ENCODE assay signal across 28 cellular contexts in genomic region chr20:12531626-12532025, GRCh38.
"Had no signal": no experiment of that assay in that cellular context is flagged by ENCODE, and none has a peak within 500 bp of the region (broad histone marks: within the 10 kb centered on the region; RNA-seq: fewer than 3 reads in every experiment).

No MANE protein-coding gene starts in this region.

- H3K27me3 ChIP-seq: ascending aorta, breast epithelium, cardiac muscle cell, colonic mucosa, esophagus squamous epithelium, gastroesophageal sphincter had no signal

- H3K9me3 ChIP-seq: ascending aorta, colonic mucosa, esophagus squamous epithelium had no signal

- H3K27ac ChIP-seq: ascending aorta, breast epithelium, cardiac muscle cell, colonic mucosa, epithelial cell of prostate, esophagus squamous epithelium, gastroesophageal sphincter had no signal

- DNase-seq: activated CD4-positive, alpha-beta memory T cell treated with anti-CD3 and anti-CD28 coated beads, Interleukin-2, amount 10 ng/mL, durations not matched to agents 7 days and 5 days; activated CD4-positive, alpha-beta T cell treated with anti-CD3 and anti-CD28 coated beads for 1 hour; activated CD4-positive, alpha-beta T cell treated with anti-CD3 and anti-CD28 coated beads for 4 hours; activated CD4-positive, alpha-beta T cell treated with anti-CD3 and anti-CD28 coated beads, Interleukin-2, amount 10 ng/mL, durations not matched to agents 7 days and 5 days; activated CD4-positive, alpha-beta T cell treated with anti-CD3 and anti-CD28 coated beads, Interleukin-2, amount 50 U/mL, for 4 hours; activated CD8-positive, alpha-beta memory T cell treated with anti-CD3 and anti-CD28 coated beads, Interleukin-2, amount 50 U/mL, for 48 hours; activated gamma-delta T cell; activated naive CD4-positive, alpha-beta T cell; activated naive CD4-positive, alpha-beta T cell treated with anti-CD3 and anti-CD28 coated beads, Interleukin-2, amount 10 ng/mL, durations not matched to agents 7 days and 5 days; activated naive CD8-positive, alpha-beta T cell treated with anti-CD3 and anti-CD28 coated beads, Interleukin-2, amount 10 ng/mL, durations not matched to agents 7 days and 5 days; activated T-cell treated with anti-CD3 and anti-CD28 coated beads for 4 hours; activated T-cell treated with anti-CD3 and anti-CD28 coated beads, Interleukin-2, amount 50 U/mL, for 24 hours; activated T-cell treated with anti-CD3 and anti-CD28 coated beads, Interleukin-2, amount 50 U/mL, for 72 hours; central memory CD4-positive, alpha-beta T cell; cerebellar nuclear complex; colonic mucosa; effector CD8-positive, alpha-beta T cell; esophagus squamous epithelium; foreskin melanocyte; head of caudate nucleus; T-helper 2 cell had no signal

- ATAC-seq: activated naive CD4-positive, alpha-beta T cell treated with anti-CD3 and anti-CD28 coated beads, Interleukin-2, amount 50 U/mL, for 72 hours; activated T-cell treated with anti-CD3 and anti-CD28 coated beads, Interleukin-2, amount 50 U/mL, for 72 hours; gastroesophageal sphincter; WTC11 had no signal

- H3K36me3 ChIP-seq: ascending aorta, breast epithelium, cardiac muscle cell, colonic mucosa, esophagus squamous epithelium, gastroesophageal sphincter had no signal

- H3K4me1 ChIP-seq: ascending aorta, breast epithelium, colonic mucosa, esophagus squamous epithelium, gastroesophageal sphincter had no signal

- H3K4me3 ChIP-seq: ascending aorta, breast epithelium, cardiac muscle cell, colonic mucosa, esophagus squamous epithelium, gastroesophageal sphincter had no signal
